Comparison of ENCODE assay signal across 11 cellular contexts in the genomic region with DNA sequence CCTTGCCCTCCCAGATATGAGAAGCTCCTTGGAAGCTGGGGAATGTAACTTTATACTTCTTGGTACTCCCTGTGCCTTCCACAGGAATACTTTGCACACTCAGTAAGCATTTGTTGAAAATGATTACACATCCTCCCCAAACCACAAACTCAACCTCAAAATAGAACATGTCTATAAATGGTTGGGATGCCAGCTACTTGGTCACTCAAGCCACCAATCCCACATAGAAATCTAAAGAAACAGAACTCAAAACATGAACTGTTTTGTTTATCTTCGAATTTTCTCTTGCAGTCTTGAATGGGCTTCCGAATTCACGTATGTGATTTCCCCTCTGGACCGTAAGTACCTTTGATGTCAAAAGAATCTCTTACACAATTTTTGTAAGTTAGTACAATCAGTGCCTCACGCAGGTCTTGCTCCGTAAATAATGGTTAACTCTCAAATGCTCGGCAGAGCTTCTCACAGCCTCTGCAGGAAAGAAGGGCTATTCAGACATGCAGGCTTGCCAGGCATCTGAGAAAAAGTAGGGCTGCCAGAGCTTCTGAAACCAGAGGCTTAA. TPM values are rescaled to one million over a fixed set of nuclear protein-coding genes. Genes with fewer than 3 reads are reported as not detected.
DNase-seq lines count a peak whose midpoint lies in the region; ATAC-seq, FAIRE-seq and TF ChIP-seq lines count a peak whose summit lies in the region.
"Had no signal": no experiment of that assay in that cellular context is flagged by ENCODE, and none has a peak within 500 bp of the region (broad histone marks: within the 10 kb centered on the region; RNA-seq: fewer than 3 reads in every experiment).

No MANE protein-coding gene starts in this region.

- H3K4me1 Mint-ChIP-seq in activated T-helper 1 cell treated with anti-CD3 and anti-CD28 coated beads, Interleukin-12 subunit alpha, Interleukin-12 subunit beta, Interleukin-2, Interleukin-4 antibody, amounts not matched to agents 30 ng/mL and 10 ng/mL and 1 ng/mL, durations not matched to agents 14 hours and 24 hours and 36 hours (ENCODE audit: low read depth): peaks cover 49% of the 10 kb centered on the region
- H3K4me1 Mint-ChIP-seq: central memory CD8-positive, alpha-beta T cell had no signal

- dilution Hi-C loops in keratinocyte (cut with MboI; ENCODE audit: extremely low pct_ligation_motif_present, low sequenced_read_pairs): no loop called here

- intact Hi-C loops in activated T-helper 1 cell treated with anti-CD3 and anti-CD28 coated beads, Interleukin-12 subunit alpha, Interleukin-12 subunit beta, Interleukin-2, Interleukin-4 antibody, amounts not matched to agents 30 ng/mL and 10 ng/mL and 1 ng/mL, durations not matched to agents 14 hours and 24 hours and 36 hours (cut with micrococcal nuclease): loop anchor here (1.0 to 2.0 kb wide), 3 partner anchors 28 to 254 kb away; partner anchors contain the start of gene PSRC1

- H3K4me1 ChIP-seq in keratinocyte (ENCODE audit: control insufficient read depth, extremely low read depth, insufficient read depth, low read length) (peaks cover 4% of the 10 kb centered on the region), thoracic aorta (ENCODE audit: control insufficient read depth in 1 of 2, low read depth in 2 of 2) (peaks cover 55 to 76% of the 10 kb centered on the region in 2 donors)

- no peak overlapping the region for H3K4me3 ChIP-seq in keratinocyte (ENCODE audit: control insufficient read depth in 2 of 3, extremely low read depth in 1 of 3, insufficient read depth in 2 of 3, low read depth in 1 of 3, low read length in 3 of 3)
- peak overlapping the region; percentile 64 for H3K4me3 ChIP-seq in thoracic aorta

- H4K20me1 ChIP-seq in keratinocyte (ENCODE audit: control insufficient read depth, extremely low read depth, insufficient read depth, low read length): no peaks in the 10 kb centered on the region

- H3K9me3 Mint-ChIP-seq in activated T-helper 1 cell treated with anti-CD3 and anti-CD28 coated beads, Interleukin-12 subunit alpha, Interleukin-12 subunit beta, Interleukin-2, Interleukin-4 antibody, amounts not matched to agents 30 ng/mL and 10 ng/mL and 1 ng/mL, durations not matched to agents 14 hours and 24 hours and 36 hours: no peaks in the 10 kb centered on the region
- H3K9me3 Mint-ChIP-seq: central memory CD8-positive, alpha-beta T cell had no signal

- H3K4me3 Mint-ChIP-seq in activated T-helper 1 cell treated with anti-CD3 and anti-CD28 coated beads, Interleukin-12 subunit alpha, Interleukin-12 subunit beta, Interleukin-2, Interleukin-4 antibody, amounts not matched to agents 30 ng/mL and 10 ng/mL and 1 ng/mL, durations not matched to agents 14 hours and 24 hours and 36 hours: peak overlapping the region; percentile 13
- H3K4me3 Mint-ChIP-seq: central memory CD8-positive, alpha-beta T cell; IgD-negative memory B cell had no signal

- H3K79me2 ChIP-seq in keratinocyte (ENCODE audit: control insufficient read depth, insufficient read depth, low read length): no peaks in the 10 kb centered on the region

- DNase-seq in SIG-M5 treated with dmso at 0.1 percent for 504 hours (lab: John Stamatoyannopoulos, UW; ENCODE audit: unreplicated experiment) (peak; percentile 26), SIG-M5 (lab: John Stamatoyannopoulos, UW) (no peak), keratinocyte (ENCODE audit: low read depth, low spot score) (peak; percentile 9), thoracic aorta (ENCODE audit: low spot score) (no peak), GM20000 (ENCODE audit: low spot score) (no peak), cerebellar nuclear complex (lab: John Stamatoyannopoulos, UW) (no peak)
- peak; percentile 1 for DNase-seq in activated T-helper 1 cell treated with anti-CD3 and anti-CD28 coated beads, Interleukin-12 subunit alpha, Interleukin-12 subunit beta, Interleukin-2, Interleukin-4 antibody, amounts not matched to agents 30 ng/mL and 10 ng/mL and 1 ng/mL, durations not matched to agents 14 hours and 24 hours and 36 hours (ENCODE audit: low spot score)
- no peak for DNase-seq in effector CD8-positive, alpha-beta T cell (lab: John Stamatoyannopoulos, UW)

- H3K4me2 ChIP-seq in keratinocyte (ENCODE audit: control insufficient read depth, extremely low read depth, insufficient read depth, low read depth, low read length): no peak overlapping the region

- H3K27ac ChIP-seq in keratinocyte (ENCODE audit: control insufficient read depth, insufficient read depth, low read length) (no peak overlapping the region), thoracic aorta (peak overlapping the region; percentile 94 to 99)
- H3K27ac ChIP-seq: 22Rv1 had no signal

- no peak overlapping the region for H2AFZ ChIP-seq in keratinocyte (ENCODE audit: control insufficient read depth, low read length)

- H3K36me3 ChIP-seq in keratinocyte (ENCODE audit: control insufficient read depth in 2 of 2, extremely low read depth in 1 of 2, insufficient read depth in 2 of 2, low read length in 2 of 2): no peaks in the 10 kb centered on the region
- H3K36me3 ChIP-seq in thoracic aorta: peaks cover 16% of the 10 kb centered on the region

- H3K27me3 ChIP-seq in keratinocyte (ENCODE audit: control insufficient read depth, extremely low read depth, insufficient read depth, low read length) (peaks cover 2% of the 10 kb centered on the region), thoracic aorta (replicated peaks; ENCODE audit: insufficient read depth) (no peaks in the 10 kb centered on the region)

- H3K9me1 ChIP-seq in keratinocyte (ENCODE audit: control insufficient read depth, extremely low read depth, insufficient read depth, low read length): no peaks in the 10 kb centered on the region

- ATAC-seq in thoracic aorta (ENCODE audit: insufficient number of reproducible peaks, low FRiP score, low read depth): peak; percentile 74

- H3K27me3 Mint-ChIP-seq in activated T-helper 1 cell treated with anti-CD3 and anti-CD28 coated beads, Interleukin-12 subunit alpha, Interleukin-12 subunit beta, Interleukin-2, Interleukin-4 antibody, amounts not matched to agents 30 ng/mL and 10 ng/mL and 1 ng/mL, durations not matched to agents 14 hours and 24 hours and 36 hours (ENCODE audit: insufficient read depth): peaks cover 12% of the 10 kb centered on the region

- peak overlapping the region; percentile 79 for H3K27ac Mint-ChIP-seq in activated T-helper 1 cell treated with anti-CD3 and anti-CD28 coated beads, Interleukin-12 subunit alpha, Interleukin-12 subunit beta, Interleukin-2, Interleukin-4 antibody, amounts not matched to agents 30 ng/mL and 10 ng/mL and 1 ng/mL, durations not matched to agents 14 hours and 24 hours and 36 hours
- H3K27ac Mint-ChIP-seq: IgD-negative memory B cell had no signal

- no peak overlapping the region for H3K9ac ChIP-seq in keratinocyte (ENCODE audit: control insufficient read depth, extremely low read depth, insufficient read depth, low read length)

- H3K9me3 ChIP-seq in keratinocyte (ENCODE audit: control insufficient read depth, low read depth, low read length) (no peaks in the 10 kb centered on the region), thoracic aorta (no peaks in the 10 kb centered on the region)

- no peak for FAIRE-seq in keratinocyte (lab: Jason Lieb, UNC)

- peaks cover 2% of the 10 kb centered on the region for H3K36me3 Mint-ChIP-seq in activated T-helper 1 cell treated with anti-CD3 and anti-CD28 coated beads, Interleukin-12 subunit alpha, Interleukin-12 subunit beta, Interleukin-2, Interleukin-4 antibody, amounts not matched to agents 30 ng/mL and 10 ng/mL and 1 ng/mL, durations not matched to agents 14 hours and 24 hours and 36 hours (ENCODE audit: low read depth)
- H3K36me3 Mint-ChIP-seq: IgD-negative memory B cell had no signal

- TF ChIP-seq CTCF in keratinocyte (optimal IDR thresholded peaks at IDR 0.05 in 1 of 3, IDR thresholded peaks at IDR 0.05 in 1 of 3, conservative IDR thresholded peaks at IDR 0.05 in 1 of 3; ENCODE audit: extremely low read depth in 1 of 3, insufficient read depth in 2 of 3, low read length in 3 of 3): no peak
- TF ChIP-seq CTCF in thoracic aorta (IDR thresholded peaks at IDR 0.05): no peak
- TF ChIP-seq CTCF in GM20000 (IDR thresholded peaks at IDR 0.05; ENCODE audit: extremely low read depth, missing control alignments): no peak

RNA-seq across cellular contexts. Expression of gene SORT1, which starts 26.9 kb away (rescaled TPM):
- total RNA-seq in activated T-helper 1 cell treated with anti-CD3 and anti-CD28 coated beads, Interleukin-12 subunit alpha, Interleukin-12 subunit beta, Interleukin-2, Interleukin-4 antibody, amounts not matched to agents 30 ng/mL and 10 ng/mL and 1 ng/mL, durations not matched to agents 14 hours and 24 hours and 36 hours: 1.4 and 1.5 TPM in 2 replicates
- polyA plus RNA-seq in keratinocyte: 1.3 to 2.8 TPM (median 1.6 TPM) in 3 replicates
- polyA plus RNA-seq in keratinocyte (2011; ENCODE audit: low read depth): 25.9 TPM
- polyA plus RNA-seq in keratinocyte (2011; cell fraction: cytosol; rRNA removed): 0.92 and 2.3 TPM in 2 replicates
- polyA plus RNA-seq in keratinocyte (2011; cell fraction: nucleus; rRNA removed): 3.3 and 4.3 TPM in 2 replicates
- 2.0 and 12.2 TPM in 2 replicates for polyA plus RNA-seq in keratinocyte (2012; ENCODE audit: low replicate concordance)
- polyA minus RNA-seq in keratinocyte: 5.3 to 9.3 TPM (median 7.2 TPM) in 3 replicates
- 4.6 TPM for polyA minus RNA-seq in keratinocyte (2011; cell fraction: cytosol; rRNA and poly(A)+ RNA removed)
- polyA minus RNA-seq in keratinocyte (2011; cell fraction: nucleus; rRNA and poly(A)+ RNA removed): 9.5 and 10.1 TPM in 2 replicates
- 100 to 1,000 TPM; 225 to 231 TPM for total RNA-seq in thoracic aorta

RNA-seq across cellular contexts. Expression of gene PSMA5, which starts 55.5 kb away (rescaled TPM):
- 241 and 283 TPM in 2 replicates for total RNA-seq in activated T-helper 1 cell treated with anti-CD3 and anti-CD28 coated beads, Interleukin-12 subunit alpha, Interleukin-12 subunit beta, Interleukin-2, Interleukin-4 antibody, amounts not matched to agents 30 ng/mL and 10 ng/mL and 1 ng/mL, durations not matched to agents 14 hours and 24 hours and 36 hours
- 111 to 150 TPM (median 131 TPM) in 3 replicates for polyA plus RNA-seq in keratinocyte
- 24.7 TPM for polyA plus RNA-seq in keratinocyte (2011; ENCODE audit: low read depth)
- 97.8 and 148 TPM in 2 replicates for polyA plus RNA-seq in keratinocyte (2011; cell fraction: cytosol; rRNA removed)
- polyA plus RNA-seq in keratinocyte (2011; cell fraction: nucleus; rRNA removed): 79.7 and 90.6 TPM in 2 replicates
- 85.8 and 91.0 TPM in 2 replicates for polyA plus RNA-seq in keratinocyte (2012; ENCODE audit: low replicate concordance)
- 24.1 to 77.7 TPM (median 57.8 TPM) in 3 replicates for polyA minus RNA-seq in keratinocyte
- polyA minus RNA-seq in keratinocyte (2011; cell fraction: cytosol; rRNA and poly(A)+ RNA removed): 48.9 TPM
- 14.5 and 24.8 TPM in 2 replicates for polyA minus RNA-seq in keratinocyte (2011; cell fraction: nucleus; rRNA and poly(A)+ RNA removed)
- 10 to 100 TPM; 17.3 to 20.1 TPM for total RNA-seq in thoracic aorta

Comparison
In these comparisons a context has a peak if more than half of its experiments do, and no peak if none do; other contexts are left out.
1. DNase-seq: peak in SIG-M5 treated with dmso at 0.1 percent for 504 hours (single experiment), activated T-helper 1 cell treated with anti-CD3 and anti-CD28 coated beads, Interleukin-12 subunit alpha, Interleukin-12 subunit beta, Interleukin-2, Interleukin-4 antibody, amounts not matched to agents 30 ng/mL and 10 ng/mL and 1 ng/mL, durations not matched to agents 14 hours and 24 hours and 36 hours (single experiment) and keratinocyte (single experiment); none in SIG-M5 (single experiment), thoracic aorta (single experiment), GM20000 (single experiment), cerebellar nuclear complex (0 of 2) and effector CD8-positive, alpha-beta T cell (single experiment).
2. RNA of gene SORT1, which starts 26.9 kb away (total RNA-seq): 225 to 231 TPM in thoracic aorta; 1.4 to 1.5 TPM in activated T-helper 1 cell treated with anti-CD3 and anti-CD28 coated beads, Interleukin-12 subunit alpha, Interleukin-12 subunit beta, Interleukin-2, Interleukin-4 antibody, amounts not matched to agents 30 ng/mL and 10 ng/mL and 1 ng/mL, durations not matched to agents 14 hours and 24 hours and 36 hours; every median in the first group is over 10 times any median in the second.
3. RNA of gene PSMA5, which starts 55.5 kb away (total RNA-seq): 241 to 283 TPM in activated T-helper 1 cell treated with anti-CD3 and anti-CD28 coated beads, Interleukin-12 subunit alpha, Interleukin-12 subunit beta, Interleukin-2, Interleukin-4 antibody, amounts not matched to agents 30 ng/mL and 10 ng/mL and 1 ng/mL, durations not matched to agents 14 hours and 24 hours and 36 hours; 17.3 to 20.1 TPM in thoracic aorta; every median in the first group is over 10 times any median in the second.